Comparison of ENCODE assay signal across 8 cellular contexts in genomic region chr22:30357650-30358215, GRCh38. TPM values are rescaled to one million over a fixed set of nuclear protein-coding genes. Genes with fewer than 3 reads are reported as not detected.
DNase-seq lines count a peak whose midpoint lies in the region; TF ChIP-seq lines count a peak whose summit lies in the region.

No MANE protein-coding gene starts in this region.

- 60 to 86% methylated on average over 7 to 19 of the region's 22 CpGs for WGBS in endodermal cell (ENCODE audit: insufficient coverage in 1 of 2, insufficient read length in 1 of 2), 2 experiments

- intact Hi-C loops in PC-9 (cut with micrococcal nuclease; ENCODE audit: unreplicated experiment), result loop anchor here (2.0 kb wide), 2 partner anchors 59 to 69 kb away; partner anchors contain the start of gene CASTOR1

- peak overlapping the region; percentile 90; the same call in 1 of the 2 replicates for H3K4me3 ChIP-seq in PC-9
- H3K4me3 ChIP-seq in endodermal cell (ENCODE audit: low read length), result peak overlapping the region; percentile 99
- peak overlapping the region; percentile 70 for H3K4me3 ChIP-seq in parathyroid adenoma (ENCODE audit: low read depth, low read length)

- H2AFZ ChIP-seq in PC-9 (no peak overlapping the region), parathyroid adenoma (no peak overlapping the region)

- TF ChIP-seq CTCF in PC-9 (conservative IDR thresholded peaks at IDR 0.05) (no peak), endodermal cell (conservative IDR thresholded peaks at IDR 0.05) (no peak), parathyroid adenoma (IDR thresholded peaks at IDR 0.05) (no peak)

- H3K79me2 ChIP-seq in PC-9 (ENCODE audit: low read depth), result peaks cover 37% of the 10 kb centered on the region
- peaks cover 23% of the 10 kb centered on the region for H3K79me2 ChIP-seq in parathyroid adenoma

- CTCF ChIA-PET in PC-9 (lab: Charles Lee), result no interaction called here

- peaks cover 2% of the 10 kb centered on the region for H3K27me3 Mint-ChIP-seq in endodermal cell (ENCODE audit: insufficient read depth)

- peaks cover 32% of the 10 kb centered on the region for H3K4me1 Mint-ChIP-seq in endodermal cell

- no peaks in the 10 kb centered on the region for H3K9me3 Mint-ChIP-seq in endodermal cell

- H3K36me3 ChIP-seq in PC-9 (ENCODE audit: low read depth), result peaks cover 8% of the 10 kb centered on the region; the same call in 1 of the 2 replicates
- peaks cover 12% of the 10 kb centered on the region for H3K36me3 ChIP-seq in endodermal cell (ENCODE audit: control insufficient read depth, insufficient read depth, low read length)
- no peaks in the 10 kb centered on the region for H3K36me3 ChIP-seq in parathyroid adenoma (ENCODE audit: control insufficient read depth, insufficient read depth, low read length)

- H3K4me2 ChIP-seq in PC-9, result peak overlapping the region; percentile 92
- H3K4me2 ChIP-seq in parathyroid adenoma (ENCODE audit: low read length), result peak overlapping the region; percentile 87

- DNase-seq in ELF-1 (ENCODE audit: low read depth, low spot score) (peak; percentile 17), PC-9 (no peak), endodermal cell (no peak), NCI-H526 treated with DMSO at 0.1 percent for 48 hours (lab: John Stamatoyannopoulos, UW) (no peak), DMS79 (lab: John Stamatoyannopoulos, UW) (no peak), SK-N-DZ (ENCODE audit: low spot score) (no peak), SHP77 (lab: John Stamatoyannopoulos, UW) (no peak)

- H3K27me3 ChIP-seq in PC-9 (ENCODE audit: insufficient read depth, low read depth) (no peaks in the 10 kb centered on the region), endodermal cell (ENCODE audit: control insufficient read depth, insufficient read depth, low read length, poor library complexity, severe bottlenecking) (no peaks in the 10 kb centered on the region), parathyroid adenoma (ENCODE audit: control insufficient read depth, insufficient read depth, low read length) (no peaks in the 10 kb centered on the region)

- H3K27ac Mint-ChIP-seq in endodermal cell, result peak overlapping the region; percentile 97

- H3K4me1 ChIP-seq in PC-9 (replicated peaks; ENCODE audit: insufficient read depth) (peaks cover 18% of the 10 kb centered on the region), endodermal cell (ENCODE audit: control insufficient read depth, insufficient read depth, low read length) (peaks cover 5% of the 10 kb centered on the region), parathyroid adenoma (peaks cover 7% of the 10 kb centered on the region)

- H3K9me3 ChIP-seq in PC-9 (ENCODE audit: insufficient read depth, low read depth), result no peaks in the 10 kb centered on the region
- no peaks in the 10 kb centered on the region for H3K9me3 ChIP-seq in endodermal cell (ENCODE audit: control insufficient read depth, low read length)
- H3K9me3 ChIP-seq in parathyroid adenoma (ENCODE audit: control insufficient read depth, low read length), result no peaks in the 10 kb centered on the region

- H3K9ac ChIP-seq in endodermal cell (ENCODE audit: extremely low read depth, low read length, poor library complexity, severe bottlenecking) (peak overlapping the region; percentile 94), parathyroid adenoma (no peak overlapping the region)

- peaks cover 8% of the 10 kb centered on the region for H3K36me3 Mint-ChIP-seq in endodermal cell (ENCODE audit: low read depth)

- peaks cover 34% of the 10 kb centered on the region for H4K20me1 ChIP-seq in PC-9 (ENCODE audit: insufficient read depth)

- no TSS peak for BruUV-seq in PC-9 (replicated peaks; lab: Mats Ljungman, UMichigan)

- H3F3A ChIP-seq in PC-9 (ENCODE audit: insufficient read depth, low read depth), result peaks cover 11% of the 10 kb centered on the region; the same call in 1 of the 2 replicates

- no peaks in the 10 kb centered on the region for H3K9me2 ChIP-seq in PC-9 (ENCODE audit: insufficient read depth)

- H3K4me3 Mint-ChIP-seq in endodermal cell, result peak overlapping the region; percentile 97

- POLR2A ChIA-PET in PC-9 (lab: Charles Lee; ENCODE audit: unreplicated experiment), result interaction anchor here (1.0 kb wide), 1 partner anchor 31 kb away, joined by 7 read pairs; no protein-coding TSS in a partner anchor

- H3K27ac ChIP-seq in PC-9 (no peak overlapping the region), endodermal cell (ENCODE audit: low read depth, low read length) (no peak overlapping the region), parathyroid adenoma (no peak overlapping the region)

RNA-seq across cellular contexts. Expression of gene CCDC157, which starts 0.9 kb away (rescaled TPM):
- 6.2 and 6.8 TPM in 2 replicates for total RNA-seq in PC-9 (2021)
- 1 to 10 TPM; 6.1 to 7.2 TPM for total RNA-seq in endodermal cell
- polyA plus RNA-seq in endodermal cell (2013, experiment 1 of 2), result 6.6 TPM
- polyA plus RNA-seq in endodermal cell (2013, experiment 2 of 2), result 4.5 TPM
- polyA plus RNA-seq in SK-N-DZ (2014; cell fraction: cytosol; rRNA removed), result 7.2 and 8.6 TPM in 2 replicates
- 6.6 and 6.7 TPM in 2 replicates for polyA plus RNA-seq in SK-N-DZ (2014; cell fraction: nucleus; rRNA removed)

RNA-seq across cellular contexts. Expression of gene SF3A1, which starts 1.0 kb away (rescaled TPM):
- total RNA-seq in PC-9 (2021) (189 and 207 TPM in 2 replicates), endodermal cell (100 to 1,000 TPM; 191 to 195 TPM)
- 147 TPM for polyA plus RNA-seq in endodermal cell (2013, experiment 1 of 2)
- polyA plus RNA-seq in endodermal cell (2013, experiment 2 of 2), result 128 TPM
- 17.6 and 31.0 TPM in 2 replicates for polyA plus RNA-seq in SK-N-DZ (2014; cell fraction: cytosol; rRNA removed)
- 21.7 and 101 TPM in 2 replicates for polyA plus RNA-seq in SK-N-DZ (2014; cell fraction: nucleus; rRNA removed)

RNA-seq across cellular contexts. Expression of gene RNF215, which starts 29.5 kb away (rescaled TPM):
- total RNA-seq in PC-9 (2021) (24.0 and 33.8 TPM in 2 replicates), endodermal cell (10 to 100 TPM; 44.0 to 46.7 TPM)
- 24.2 TPM for polyA plus RNA-seq in endodermal cell (2013, experiment 1 of 2)
- 25.6 TPM for polyA plus RNA-seq in endodermal cell (2013, experiment 2 of 2)
- 20.7 and 26.5 TPM in 2 replicates for polyA plus RNA-seq in SK-N-DZ (2014; cell fraction: cytosol; rRNA removed)
- 81.1 and 92.8 TPM in 2 replicates for polyA plus RNA-seq in SK-N-DZ (2014; cell fraction: nucleus; rRNA removed)

RNA-seq across cellular contexts. Expression of gene TBC1D10A, which starts 31.0 kb away (rescaled TPM):
- total RNA-seq in PC-9 (2021), result 24.3 and 26.2 TPM in 2 replicates
- total RNA-seq in endodermal cell, result 10 to 100 TPM; 12.1 to 13.7 TPM
- 7.3 TPM for polyA plus RNA-seq in endodermal cell (2013, experiment 1 of 2)
- polyA plus RNA-seq in endodermal cell (2013, experiment 2 of 2), result 6.9 TPM
- polyA plus RNA-seq in SK-N-DZ (2014; cell fraction: cytosol; rRNA removed), result 11.4 and 12.7 TPM in 2 replicates
- 17.1 and 20.8 TPM in 2 replicates for polyA plus RNA-seq in SK-N-DZ (2014; cell fraction: nucleus; rRNA removed)

RNA-seq across cellular contexts. Expression of gene SEC14L2, which starts 39.1 kb away (rescaled TPM):
- total RNA-seq in PC-9 (2021) (51.3 and 60.8 TPM in 2 replicates), endodermal cell (10 to 100 TPM; 13.9 to 19.1 TPM)
- polyA plus RNA-seq in endodermal cell (2013, experiment 1 of 2), result 7.4 TPM
- 7.7 TPM for polyA plus RNA-seq in endodermal cell (2013, experiment 2 of 2)
- 2.6 and 13.2 TPM in 2 replicates for polyA plus RNA-seq in SK-N-DZ (2014; cell fraction: cytosol; rRNA removed)
- 3.6 and 4.2 TPM in 2 replicates for polyA plus RNA-seq in SK-N-DZ (2014; cell fraction: nucleus; rRNA removed)
